In genomic region chr9:76717611-76718010, GRCh38 we compare ENCODE assay signal across 1 cellular context.
TF ChIP-seq lines count a peak whose summit lies in the region.

No MANE protein-coding gene starts in this region.

TF ChIP-seq in SK-N-SH, 30 proteins besides CTCF, POLR2A, EP300 and RAD21 (continued from another document):
- no peak for TF ChIP-seq REST (IDR thresholded peaks at IDR 0.05; ENCODE audit: low read depth, low read length)
- TF ChIP-seq POLR2AphosphoS5 (IDR thresholded peaks at IDR 0.05; ENCODE audit: low read depth, low read length), result no peak
- no peak for TF ChIP-seq TEAD4 (IDR thresholded peaks at IDR 0.05; ENCODE audit: borderline replicate concordance, insufficient read depth)
- no peak for TF ChIP-seq MAX (IDR thresholded peaks at IDR 0.05; ENCODE audit: low read depth)
- TF ChIP-seq NRF1 (IDR thresholded peaks at IDR 0.05; ENCODE audit: low read depth, low read length), result no peak
- TF ChIP-seq TAF1 (IDR thresholded peaks at IDR 0.05; ENCODE audit: borderline replicate concordance, low read depth, low read length), result no peak
